ENCODE assay signal across 10 cellular contexts in the genomic region with DNA sequence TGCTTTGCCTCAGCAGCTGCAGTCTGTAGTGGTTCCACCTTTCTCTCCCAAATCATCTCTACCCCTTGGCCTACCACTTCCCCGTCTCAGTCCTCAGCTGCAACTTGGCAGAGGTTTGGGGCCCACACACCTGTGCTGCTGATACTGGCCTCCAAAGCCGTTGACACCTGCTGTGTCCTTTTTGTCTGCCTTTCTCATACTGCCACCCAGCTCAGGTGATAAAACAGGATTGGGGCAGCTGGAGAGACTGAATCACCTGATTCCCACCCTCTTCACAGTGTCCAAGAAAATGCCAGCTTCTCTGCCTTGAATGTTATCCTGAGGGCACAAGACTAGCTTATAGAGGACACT.
DNase-seq lines count a peak whose midpoint lies in the region; ATAC-seq and TF ChIP-seq lines count a peak whose summit lies in the region.
"Had no signal": no experiment of that assay in that cellular context is flagged by ENCODE, and none has a peak within 500 bp of the region (broad histone marks: within the 10 kb centered on the region; RNA-seq: fewer than 3 reads in every experiment).

No MANE protein-coding gene starts in this region.

- peaks cover 0 to 93% (median 61%) of the 10 kb centered on the region in 4 donors for H3K4me1 ChIP-seq in tibial artery

- H3K4me3 Mint-ChIP-seq in activated CD4-positive, alpha-beta T cell treated with anti-CD3 and anti-CD28 coated beads, Interleukin-2, amount 10 ng/mL, durations not matched to agents 24 days and 14 days = no peak overlapping the region
- no peak overlapping the region for H3K4me3 Mint-ChIP-seq in effector memory CD8-positive, alpha-beta T cell

- no peak for ATAC-seq in effector memory CD8-positive, alpha-beta T cell (replicated peaks)
- ATAC-seq in GM21737 (IDR thresholded peaks at IDR 0.05; ENCODE audit: unreplicated experiment) = no peak
- ATAC-seq in GM21390 (IDR thresholded peaks at IDR 0.05; ENCODE audit: unreplicated experiment) = no peak

- H3K27me3 Mint-ChIP-seq in activated CD4-positive, alpha-beta T cell treated with anti-CD3 and anti-CD28 coated beads, Interleukin-2, amount 10 ng/mL, durations not matched to agents 24 days and 14 days = no peaks in the 10 kb centered on the region
- H3K27me3 Mint-ChIP-seq in effector memory CD8-positive, alpha-beta T cell = no peaks in the 10 kb centered on the region

- intact Hi-C loops in activated CD4-positive, alpha-beta T cell treated with anti-CD3 and anti-CD28 coated beads, Interleukin-2, amount 10 ng/mL, durations not matched to agents 24 days and 14 days (cut with micrococcal nuclease) = no loop called here
- intact Hi-C loops in tibial artery (cut with DNase I; ENCODE audit: low total_unique reads) = no loop called here

- H3K27ac Mint-ChIP-seq in activated CD4-positive, alpha-beta T cell treated with anti-CD3 and anti-CD28 coated beads, Interleukin-2, amount 10 ng/mL, durations not matched to agents 24 days and 14 days = peak overlapping the region; percentile 35
- H3K27ac Mint-ChIP-seq in effector memory CD8-positive, alpha-beta T cell = peak overlapping the region; percentile 2 to 26

- peaks cover 62% of the 10 kb centered on the region for H3K36me3 Mint-ChIP-seq in activated CD4-positive, alpha-beta T cell treated with anti-CD3 and anti-CD28 coated beads, Interleukin-2, amount 10 ng/mL, durations not matched to agents 24 days and 14 days (ENCODE audit: low read depth)
- H3K36me3 Mint-ChIP-seq in effector memory CD8-positive, alpha-beta T cell (ENCODE audit: insufficient read depth) = peaks cover 11% of the 10 kb centered on the region

- peaks cover 38% of the 10 kb centered on the region for H3K4me1 Mint-ChIP-seq in activated CD4-positive, alpha-beta T cell treated with anti-CD3 and anti-CD28 coated beads, Interleukin-2, amount 10 ng/mL, durations not matched to agents 24 days and 14 days
- peaks cover 0 to 11% of the 10 kb centered on the region in 2 donors for H3K4me1 Mint-ChIP-seq in effector memory CD8-positive, alpha-beta T cell (ENCODE audit: low read depth in 2 of 2)

- no peaks in the 10 kb centered on the region for H3K9me3 ChIP-seq in tibial artery

- H3K27me3 ChIP-seq in tibial artery = no peaks in the 10 kb centered on the region

- H3K9me3 Mint-ChIP-seq in activated CD4-positive, alpha-beta T cell treated with anti-CD3 and anti-CD28 coated beads, Interleukin-2, amount 10 ng/mL, durations not matched to agents 24 days and 14 days = no peaks in the 10 kb centered on the region
- H3K9me3 Mint-ChIP-seq in effector memory CD8-positive, alpha-beta T cell = no peaks in the 10 kb centered on the region

- no peak for DNase-seq in activated CD4-positive, alpha-beta T cell treated with anti-CD3 and anti-CD28 coated beads, Interleukin-2, amount 10 ng/mL, durations not matched to agents 24 days and 14 days
- no peak for DNase-seq in activated CD4-positive, alpha-beta T cell treated with anti-CD3 and anti-CD28 coated beads for 4 hours
- DNase-seq in NCI-H345 (lab: John Stamatoyannopoulos, UW) (peak; percentile 83), tibial artery (no peak), cerebellum (ENCODE audit: low spot score) (no peak)
- DNase-seq in effector memory CD8-positive, alpha-beta T cell = no peak
- DNase-seq: kidney glomerular epithelial cell, SW 1271 had no signal

- peaks cover 0 to 14% (median 0%) of the 10 kb centered on the region in 3 donors for H3K36me3 ChIP-seq in tibial artery

- no peak overlapping the region for H3K4me3 ChIP-seq in tibial artery

- peak overlapping the region; percentile 84 for H3K27ac ChIP-seq in tibial artery

- no peak for TF ChIP-seq CTCF in tibial artery (IDR thresholded peaks at IDR 0.05)
